35 cellular contexts compared by ENCODE assay signal in the genomic region with DNA sequence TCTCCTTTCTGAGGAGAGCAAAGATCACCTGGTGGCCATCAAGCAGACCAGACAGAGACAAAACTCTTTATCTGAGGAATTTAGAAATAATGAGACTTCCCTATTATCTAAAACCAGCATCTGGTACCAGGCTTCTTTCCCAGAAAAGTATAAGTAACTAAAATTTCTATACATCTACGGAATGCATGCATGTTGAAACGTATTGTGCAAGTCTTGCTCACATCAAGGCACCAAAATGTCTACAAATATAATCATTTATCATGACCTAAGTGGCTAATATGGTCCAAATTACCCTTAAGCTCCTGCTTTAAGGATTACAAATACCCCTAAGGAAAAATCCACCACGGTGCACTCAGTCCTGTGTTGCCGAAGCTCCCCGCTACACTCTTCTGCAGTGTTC.
"Had no signal": no experiment of that assay in that cellular context is flagged by ENCODE, and none has a peak within 500 bp of the region (broad histone marks: within the 10 kb centered on the region; RNA-seq: fewer than 3 reads in every experiment).

No MANE protein-coding gene starts in this region.

- H3K4me3 ChIP-seq: MG63 had no signal

- H3K4me2 ChIP-seq: KMS-11 had no signal

- H3K36me3 ChIP-seq: MG63 had no signal

- H3K9ac ChIP-seq: KMS-11 had no signal

- H3K27ac ChIP-seq: KMS-11 had no signal

- H3K27me3 ChIP-seq: MG63 had no signal

- DNase-seq: Karpas-422, Kasumi-1, MG63, MM.1S, MV-4-11, NCI-H1048, NCI-H1092, NCI-H1092 treated with DMSO at 0.1 percent for 48 hours, NCI-H1105, NCI-H1105 treated with DMSO at 0.1 percent for 48 hours, NCI-H1417, NCI-H1417 treated with DMSO at 0.1 percent for 48 hours, NCI-H1436, NCI-H1436 treated with DMSO at 0.1 percent for 48 hours, NCI-H146, NCI-H1694, NCI-H1694 treated with DMSO at 0.1 percent for 48 hours, NCI-H187, NCI-H187 treated with DMSO at 0.1 percent for 48 hours, NCI-H1930, NCI-H2029, NCI-H2029 treated with DMSO at 0.1 percent for 48 hours, NCI-H2081, NCI-H2081 treated with DMSO at 0.1 percent for 48 hours, NCI-H2107, NCI-H2171, NCI-H2171 treated with DMSO at 0.1 percent for 48 hours, NCI-H2227 treated with DMSO at 0.1 percent for 48 hours, NCI-H226, NCI-H345, NCI-H446, NCI-H446 treated with DMSO at 0.1 percent for 48 hours, NCI-H510A, NCI-H510A treated with DMSO at 0.1 percent for 48 hours had no signal
